Comparison of ENCODE assay signal across 10 cellular contexts in the genomic region with DNA sequence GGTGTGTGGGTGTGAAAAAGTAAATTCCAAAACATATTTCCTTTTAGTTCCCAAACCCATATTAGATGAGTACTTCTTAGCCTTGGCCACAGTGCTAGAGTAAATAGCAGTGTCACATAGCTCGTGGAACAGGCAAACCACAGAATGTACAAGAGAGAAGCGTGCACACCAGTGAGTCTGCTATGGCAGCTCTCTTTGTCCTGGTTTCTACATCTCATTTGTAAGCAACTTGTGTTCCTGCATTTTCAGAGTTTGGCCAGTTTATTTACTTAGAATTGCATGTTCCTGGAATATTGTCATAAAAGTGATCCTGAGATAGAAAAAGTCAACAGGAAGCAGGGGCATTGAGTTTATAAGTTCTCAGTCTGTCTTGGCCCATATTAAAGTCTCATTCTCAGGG.
DNase-seq lines count a peak whose midpoint lies in the region; ATAC-seq and TF ChIP-seq lines count a peak whose summit lies in the region.
"Had no signal": no experiment of that assay in that cellular context is flagged by ENCODE, and none has a peak within 500 bp of the region (broad histone marks: within the 10 kb centered on the region; RNA-seq: fewer than 3 reads in every experiment).

No MANE protein-coding gene starts in this region.

- H3K36me3 Mint-ChIP-seq in naive B cell, result no peaks in the 10 kb centered on the region

- no peaks in the 10 kb centered on the region for H3K9me3 ChIP-seq in HEK293 (ENCODE audit: control insufficient read depth, insufficient read depth, low read depth, low read length)

- POLR2A ChIA-PET in HEK293 (lab: Yijun Ruan, JAX), result interaction anchor here (2.1 kb wide), 1 partner anchor 141 kb away, joined by 14 read pairs; a partner anchor contains a TSS

- H3K4me1 Mint-ChIP-seq in naive B cell, result peaks cover 77 to 100% (median 91%) of the 10 kb centered on the region in 3 donors

- in situ Hi-C loops in astrocyte of the spinal cord (cut with HindIII; ENCODE audit: low sequenced_read_pairs), result no loop called here

- CTCF ChIA-PET in HEK293 (lab: Yijun Ruan, JAX), result interaction anchor here (3.1 kb wide), 1 partner anchor 143 kb away, joined by 15 read pairs; a partner anchor contains a TSS

- H3K27me3 Mint-ChIP-seq in naive B cell, result no peaks in the 10 kb centered on the region

- peak overlapping the region; percentile 47 to 98 (median 92) for H3K27ac Mint-ChIP-seq in naive B cell

- peaks cover 0 to 16% of the 10 kb centered on the region in 2 experiments; a peak in 1 of 3 replicates for H3K36me3 ChIP-seq in HEK293 (ENCODE audit: control insufficient read depth in 2 of 2, insufficient read depth in 1 of 2, low read length in 2 of 2)

- H3K9me3 Mint-ChIP-seq in naive B cell, result peaks cover 0 to 1% (median 0%) of the 10 kb centered on the region in 7 donors

- H3K4me3 Mint-ChIP-seq in naive B cell, result peak overlapping the region in 5 of 8 donors; percentile 29 to 83 (median 65)

- DNase-seq in astrocyte of the spinal cord (ENCODE audit: low read depth, low spot score), result peak; percentile 81
- no peak for DNase-seq in naive B cell
- no peak for DNase-seq in NCI-H1694 (lab: John Stamatoyannopoulos, UW)
- DNase-seq: activated CD4-positive, CD25-positive, alpha-beta regulatory T cell treated with anti-CD3 and anti-CD28 coated beads, Interleukin-2, amount 50 U/mL, for 72 hours; caudate nucleus had no signal

- no peak overlapping the region for H3K4me3 ChIP-seq in HEK293 (ENCODE audit: low read depth, low read length)
- H3K4me3 ChIP-seq in astrocyte of the spinal cord (ENCODE audit: low read depth, low read length), result no peak overlapping the region

- TF ChIP-seq CTCF in 22Rv1 (IDR thresholded peaks at IDR 0.05) (no peak), HEK293 (tag by site-specific recombination; IDR thresholded peaks at IDR 0.05) (no peak), astrocyte of the spinal cord (IDR thresholded peaks at IDR 0.05; ENCODE audit: low read depth, low read length) (no peak)

- no peak for ATAC-seq in naive B cell (ENCODE audit: low read depth in 2 of 2)
- no peak for ATAC-seq in activated CD4-positive, CD25-positive, alpha-beta regulatory T cell treated with anti-CD3 and anti-CD28 coated beads, Interleukin-2, amount 50 U/mL, for 24 hours
- no peak for ATAC-seq in HG03175 (IDR thresholded peaks at IDR 0.05; ENCODE audit: unreplicated experiment)
- ATAC-seq in HG03039 (IDR thresholded peaks at IDR 0.05; ENCODE audit: unreplicated experiment), result no peak

- peak overlapping the region; percentile 83 for H3K27ac ChIP-seq in 22Rv1
- no peak overlapping the region for H3K27ac ChIP-seq in HEK293 (ENCODE audit: extremely low read depth, low read depth, low read length)

- peaks cover 28% of the 10 kb centered on the region for H3K4me1 ChIP-seq in HEK293 (ENCODE audit: control insufficient read depth, insufficient read depth, low read length)

TF ChIP-seq in HEK293, 187 proteins besides CTCF, POLR2A, EP300 and RAD21:
- TF ChIP-seq REPIN1 (tag by site-specific recombination; IDR thresholded peaks at IDR 0.05; ENCODE audit: low read depth), result no peak
- no peak for TF ChIP-seq ZNF140 (tag by site-specific recombination; IDR thresholded peaks at IDR 0.05)
- 0 out of 2 replicates have a peak, but pooled peaks have one; percentile 3 for TF ChIP-seq TRIM28 (IDR thresholded peaks at IDR 0.05; ENCODE audit: borderline replicate concordance, low read length)
